ENCODE assay signal across 26 cellular contexts in genomic region chr6:138609801-138610430, GRCh38.
"Had no signal": no experiment of that assay in that cellular context is flagged by ENCODE, and none has a peak within 500 bp of the region (broad histone marks: within the 10 kb centered on the region; RNA-seq: fewer than 3 reads in every experiment).

No MANE protein-coding gene starts in this region.

- H3K36me3 Mint-ChIP-seq: activated CD8-positive, alpha-beta memory T cell treated with anti-CD3 and anti-CD28 coated beads, Interleukin-2, amount 10 ng/mL, durations not matched to agents 7 days and 5 days; activated naive CD4-positive, alpha-beta T cell treated with anti-CD3 and anti-CD28 coated beads, Interleukin-2, amount 10 ng/mL, durations not matched to agents 7 days and 5 days; immature natural killer cell; natural killer cell treated with Interleukin-12 subunit alpha and Interleukin-12 subunit beta and Interleukin-15 and Interleukin-18, amount 100 ng/mL, for 72 hours; stimulated activated effector memory CD8-positive, alpha-beta T cell treated with anti-CD3 and anti-CD28 coated beads, Interleukin-12 subunit alpha, Interleukin-12 subunit beta, amount 100 ng/mL, for 72 hours had no signal

- H3K9me3 Mint-ChIP-seq: activated CD4-positive, alpha-beta T cell treated with anti-CD3 and anti-CD28 coated beads, Interleukin-2, amount 10 ng/mL, durations not matched to agents 7 days and 5 days; activated CD8-positive, alpha-beta T cell treated with anti-CD3 and anti-CD28 coated beads for 36 hours; activated naive CD4-positive, alpha-beta T cell treated with anti-CD3 and anti-CD28 coated beads, Interleukin-2, amount 10 ng/mL, durations not matched to agents 7 days and 5 days; immature natural killer cell; natural killer cell treated with Interleukin-12 subunit alpha and Interleukin-12 subunit beta and Interleukin-15 and Interleukin-18, amount 100 ng/mL, for 72 hours; stimulated activated effector memory CD8-positive, alpha-beta T cell treated with anti-CD3 and anti-CD28 coated beads, Interleukin-12 subunit alpha, Interleukin-12 subunit beta, amount 100 ng/mL, for 72 hours had no signal

- H3K36me3 ChIP-seq: brain microvascular endothelial cell, left ventricle myocardium inferior, neutrophil, transverse colon, vagina had no signal

- H3K9me3 ChIP-seq: left ventricle myocardium inferior, neutrophil, transverse colon, vagina had no signal

- H3K4me1 ChIP-seq: left ventricle myocardium inferior, parathyroid adenoma, transverse colon, vagina had no signal

- H2AFZ ChIP-seq: hepatocyte, parathyroid adenoma had no signal

- H3K27ac Mint-ChIP-seq: activated CD4-positive, alpha-beta T cell treated with anti-CD3 and anti-CD28 coated beads, Interleukin-2, amount 10 ng/mL, durations not matched to agents 7 days and 5 days; activated CD8-positive, alpha-beta memory T cell treated with anti-CD3 and anti-CD28 coated beads, Interleukin-2, amount 10 ng/mL, durations not matched to agents 7 days and 5 days; activated CD8-positive, alpha-beta T cell treated with anti-CD3 and anti-CD28 coated beads for 36 hours; activated naive CD4-positive, alpha-beta T cell treated with anti-CD3 and anti-CD28 coated beads, Interleukin-2, amount 10 ng/mL, durations not matched to agents 7 days and 5 days; immature natural killer cell; natural killer cell treated with Interleukin-12 subunit alpha and Interleukin-12 subunit beta and Interleukin-15 and Interleukin-18, amount 100 ng/mL, for 72 hours; stimulated activated effector memory CD8-positive, alpha-beta T cell treated with anti-CD3 and anti-CD28 coated beads, Interleukin-12 subunit alpha, Interleukin-12 subunit beta, amount 100 ng/mL, for 72 hours had no signal

- H3K27ac ChIP-seq: brain microvascular endothelial cell, hepatocyte, left ventricle myocardium inferior, neutrophil, parathyroid adenoma, skin epidermis, transverse colon, vagina had no signal

- H3K4me3 ChIP-seq: hepatocyte, left ventricle myocardium inferior, skin epidermis, transverse colon, vagina had no signal

- ATAC-seq: activated CD8-positive, alpha-beta memory T cell treated with anti-CD3 and anti-CD28 coated beads, Interleukin-2, amount 10 ng/mL, durations not matched to agents 7 days and 5 days; activated CD8-positive, alpha-beta T cell treated with anti-CD3 and anti-CD28 coated beads for 36 hours; natural killer cell treated with Interleukin-12 subunit alpha and Interleukin-12 subunit beta and Interleukin-15 and Interleukin-18, amount 100 ng/mL, for 72 hours; right cardiac atrium; stimulated activated effector memory CD8-positive, alpha-beta T cell treated with anti-CD3 and anti-CD28 coated beads, Interleukin-12 subunit alpha, Interleukin-12 subunit beta, amount 100 ng/mL, for 72 hours had no signal

- H3K4me2 ChIP-seq: hepatocyte had no signal

- H3K27me3 ChIP-seq: brain microvascular endothelial cell, hepatocyte, neutrophil, transverse colon, vagina had no signal

- DNase-seq: activated CD4-positive, alpha-beta T cell treated with anti-CD3 and anti-CD28 coated beads, Interleukin-2, amount 10 ng/mL, durations not matched to agents 7 days and 5 days; activated CD4-positive, CD25-positive, alpha-beta regulatory T cell treated with anti-CD3 and anti-CD28 coated beads, Interleukin-2, amount 50 U/mL, for 72 hours; activated CD8-positive, alpha-beta memory T cell treated with anti-CD3 and anti-CD28 coated beads, Interleukin-2, amount 10 ng/mL, durations not matched to agents 7 days and 5 days; activated CD8-positive, alpha-beta T cell treated with anti-CD3 and anti-CD28 coated beads for 36 hours; activated effector memory CD4-positive, alpha-beta T cell treated with anti-CD3 and anti-CD28 coated beads, Interleukin-2, amount 50 U/mL, for 16 hours; activated naive CD4-positive, alpha-beta T cell treated with anti-CD3 and anti-CD28 coated beads, Interleukin-2, amount 10 ng/mL, durations not matched to agents 7 days and 5 days; activated T-cell treated with anti-CD3 and anti-CD28 coated beads for 4 hours; anterior cingulate cortex; brain microvascular endothelial cell; caudate nucleus; effector memory CD4-positive, alpha-beta T cell; glutamatergic neuron; immature natural killer cell; kidney glomerular epithelial cell; left ventricle myocardium inferior; midbrain; right cardiac atrium; stimulated activated CD4-positive, alpha-beta T cell treated with anti-CD3 and anti-CD28 coated beads, Interleukin-1b, Interleukin-23, amount 100 ng/mL, for 48 hours; transverse colon had no signal

- H3K9ac ChIP-seq: parathyroid adenoma had no signal
